ENCODE assay signal across 25 cellular contexts in genomic region chr9:127491516-127491915, GRCh38.
"Had no signal": no experiment of that assay in that cellular context is flagged by ENCODE, and none has a peak within 500 bp of the region (broad histone marks: within the 10 kb centered on the region; RNA-seq: fewer than 3 reads in every experiment).

No MANE protein-coding gene starts in this region.

- H3K4me1 ChIP-seq: breast epithelium had no signal

- H3K36me3 ChIP-seq: breast epithelium had no signal

- H3K27me3 ChIP-seq: breast epithelium had no signal

- H3K4me3 Mint-ChIP-seq: activated CD4-positive, alpha-beta T cell treated with anti-CD3 and anti-CD28 coated beads, Interleukin-2, amount 10 ng/mL, durations not matched to agents 24 days and 14 days; activated CD8-positive, alpha-beta memory T cell treated with anti-CD3 and anti-CD28 coated beads, Interleukin-2, amount 10 ng/mL, durations not matched to agents 7 days and 5 days; activated naive CD4-positive, alpha-beta T cell treated with anti-CD3 and anti-CD28 coated beads for 36 hours; activated naive CD8-positive, alpha-beta T cell treated with anti-CD3 and anti-CD28 coated beads, Interleukin-2, amount 10 ng/mL, durations not matched to agents 7 days and 5 days; activated T-cell treated with anti-CD3 and anti-CD28 coated beads, Interleukin-2, amount 50 U/mL, for 24 hours; activated T-helper 1 cell treated with anti-CD3 and anti-CD28 coated beads, Interleukin-12 subunit alpha, Interleukin-12 subunit beta, Interleukin-2, Interleukin-4 antibody, amounts not matched to agents 30 ng/mL and 10 ng/mL and 1 ng/mL, durations not matched to agents 14 hours and 24 hours and 36 hours; T-helper 17 cell; WTC11 had no signal

- ATAC-seq: activated CD8-positive, alpha-beta memory T cell treated with anti-CD3 and anti-CD28 coated beads, Interleukin-2, amount 10 ng/mL, durations not matched to agents 7 days and 5 days; T-helper 17 cell; WTC11 had no signal

- H3K9me3 ChIP-seq: breast epithelium had no signal

- H3K36me3 Mint-ChIP-seq: activated CD8-positive, alpha-beta memory T cell treated with anti-CD3 and anti-CD28 coated beads, Interleukin-2, amount 10 ng/mL, durations not matched to agents 7 days and 5 days had no signal

- H3K4me2 ChIP-seq: KMS-11 had no signal

- H3K4me3 ChIP-seq: breast epithelium had no signal

- DNase-seq: activated CD4-positive, alpha-beta T cell treated with anti-CD3 and anti-CD28 coated beads, Interleukin-2, amount 10 ng/mL, durations not matched to agents 24 days and 14 days; activated CD4-positive, alpha-beta T cell treated with anti-CD3 and anti-CD28 coated beads, Interleukin-2, amount 50 U/mL, for 48 hours; activated CD4-positive, CD25-positive, alpha-beta regulatory T cell treated with anti-CD3 and anti-CD28 coated beads, Interleukin-2, amount 50 U/mL, for 72 hours; activated CD8-positive, alpha-beta memory T cell treated with anti-CD3 and anti-CD28 coated beads, Interleukin-2, amount 10 ng/mL, durations not matched to agents 7 days and 5 days; activated effector memory CD4-positive, alpha-beta T cell treated with anti-CD3 and anti-CD28 coated beads, Interleukin-2, amount 50 U/mL, for 16 hours; activated naive CD4-positive, alpha-beta T cell treated with anti-CD3 and anti-CD28 coated beads for 36 hours; activated naive CD8-positive, alpha-beta T cell treated with anti-CD3 and anti-CD28 coated beads, Interleukin-2, amount 10 ng/mL, durations not matched to agents 7 days and 5 days; activated T-cell treated with anti-CD3 and anti-CD28 coated beads, Interleukin-2, amount 50 U/mL, for 24 hours; aorta; central memory CD4-positive, alpha-beta T cell; NCI-H1092 treated with DMSO at 0.1 percent for 48 hours; NCI-H1417 treated with DMSO at 0.1 percent for 48 hours; NCI-H187; NCI-H2081; NCI-H2227 treated with DMSO at 0.1 percent for 48 hours; NCI-H446 treated with DMSO at 0.1 percent for 48 hours; NCI-H526 treated with DMSO at 0.1 percent for 48 hours; NCI-H82; SIG-M5; T-helper 17 cell; T-helper 9 cell had no signal

- H3K9me3 Mint-ChIP-seq: activated CD4-positive, alpha-beta T cell treated with anti-CD3 and anti-CD28 coated beads, Interleukin-2, amount 10 ng/mL, durations not matched to agents 24 days and 14 days; activated naive CD4-positive, alpha-beta T cell treated with anti-CD3 and anti-CD28 coated beads for 36 hours; activated naive CD8-positive, alpha-beta T cell treated with anti-CD3 and anti-CD28 coated beads, Interleukin-2, amount 10 ng/mL, durations not matched to agents 7 days and 5 days; activated T-cell treated with anti-CD3 and anti-CD28 coated beads, Interleukin-2, amount 50 U/mL, for 24 hours; activated T-helper 1 cell treated with anti-CD3 and anti-CD28 coated beads, Interleukin-12 subunit alpha, Interleukin-12 subunit beta, Interleukin-2, Interleukin-4 antibody, amounts not matched to agents 30 ng/mL and 10 ng/mL and 1 ng/mL, durations not matched to agents 14 hours and 24 hours and 36 hours; WTC11 had no signal

- H3K27ac ChIP-seq: breast epithelium, KMS-11 had no signal

- H3K27ac Mint-ChIP-seq: activated CD4-positive, alpha-beta T cell treated with anti-CD3 and anti-CD28 coated beads, Interleukin-2, amount 10 ng/mL, durations not matched to agents 24 days and 14 days; activated CD8-positive, alpha-beta memory T cell treated with anti-CD3 and anti-CD28 coated beads, Interleukin-2, amount 10 ng/mL, durations not matched to agents 7 days and 5 days; activated naive CD4-positive, alpha-beta T cell treated with anti-CD3 and anti-CD28 coated beads for 36 hours; activated naive CD8-positive, alpha-beta T cell treated with anti-CD3 and anti-CD28 coated beads, Interleukin-2, amount 10 ng/mL, durations not matched to agents 7 days and 5 days; activated T-cell treated with anti-CD3 and anti-CD28 coated beads, Interleukin-2, amount 50 U/mL, for 24 hours; activated T-helper 1 cell treated with anti-CD3 and anti-CD28 coated beads, Interleukin-12 subunit alpha, Interleukin-12 subunit beta, Interleukin-2, Interleukin-4 antibody, amounts not matched to agents 30 ng/mL and 10 ng/mL and 1 ng/mL, durations not matched to agents 14 hours and 24 hours and 36 hours; T-helper 17 cell; WTC11 had no signal

- H3K4me1 Mint-ChIP-seq: T-helper 17 cell had no signal
